ENCODE assay signal across 27 cellular contexts in the genomic region with DNA sequence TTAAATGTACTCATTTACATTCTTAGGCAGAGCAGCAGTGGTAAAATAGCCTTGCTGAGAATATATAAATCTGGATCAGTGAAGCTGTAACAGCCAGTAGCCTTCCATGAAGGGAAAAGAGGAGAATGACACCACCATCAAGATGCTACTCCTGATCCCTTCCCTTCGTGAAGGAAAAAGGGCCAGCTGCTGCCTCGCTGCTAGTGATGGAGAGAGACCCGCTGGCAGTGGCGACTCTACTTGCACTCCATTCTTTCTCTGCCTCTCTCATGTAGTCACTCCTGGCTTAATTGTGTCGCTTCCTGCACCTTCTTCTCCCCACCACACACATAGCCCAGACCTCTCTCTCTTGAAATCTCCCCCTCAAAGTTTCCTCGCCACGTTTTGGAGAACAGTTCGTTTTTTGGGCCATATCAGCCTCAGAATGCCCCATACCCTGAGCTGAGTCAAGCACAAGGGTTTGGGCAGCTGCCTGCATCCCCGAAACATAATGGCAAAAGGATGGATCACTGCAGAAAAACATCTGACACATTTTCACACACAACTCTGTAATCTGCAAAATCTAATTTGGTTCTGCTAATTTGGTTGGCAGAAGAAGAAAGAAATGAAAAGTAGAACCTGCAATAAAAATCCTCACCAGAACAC.
"Had no signal": no experiment of that assay in that cellular context is flagged by ENCODE, and none has a peak within 500 bp of the region (broad histone marks: within the 10 kb centered on the region; RNA-seq: fewer than 3 reads in every experiment).

No MANE protein-coding gene starts in this region.

- H3K27me3 Mint-ChIP-seq: effector memory CD8-positive, alpha-beta T cell; naive thymus-derived CD4-positive, alpha-beta T cell; stimulated activated naive CD8-positive, alpha-beta T cell treated with anti-CD3 and anti-CD28 coated beads, Interleukin-15, amount 100 ng/mL, for 72 hours had no signal

- H3K27me3 ChIP-seq: esophagus squamous epithelium, heart right ventricle, ovary, right lobe of liver, testis, tibial nerve, upper lobe of left lung had no signal

- H3K36me3 Mint-ChIP-seq: immature natural killer cell; mesothelial cell of epicardium; naive thymus-derived CD4-positive, alpha-beta T cell had no signal

- H3K9me3 Mint-ChIP-seq: mesothelial cell of epicardium, nephron had no signal

- H3K27ac Mint-ChIP-seq: effector memory CD8-positive, alpha-beta T cell; immature natural killer cell; mesothelial cell of epicardium; naive thymus-derived CD4-positive, alpha-beta T cell; nephron; stimulated activated naive CD8-positive, alpha-beta T cell treated with anti-CD3 and anti-CD28 coated beads, Interleukin-15, amount 100 ng/mL, for 72 hours had no signal

- H3K4me2 ChIP-seq: smooth muscle cell had no signal

- H3K4me1 Mint-ChIP-seq: immature natural killer cell; mesothelial cell of epicardium; nephron; stimulated activated naive CD8-positive, alpha-beta T cell treated with anti-CD3 and anti-CD28 coated beads, Interleukin-15, amount 100 ng/mL, for 72 hours had no signal

- H3K4me1 ChIP-seq: esophagus squamous epithelium, heart right ventricle, right lobe of liver, testis, tibial nerve, upper lobe of left lung had no signal

- H3K4me3 ChIP-seq: coronary artery, esophagus squamous epithelium, heart right ventricle, ovary, right lobe of liver, smooth muscle cell, testis, tibial nerve, upper lobe of left lung had no signal

- ATAC-seq: effector memory CD8-positive, alpha-beta T cell; heart right ventricle; left lobe of liver; naive thymus-derived CD4-positive, alpha-beta T cell; right lobe of liver; stimulated activated naive CD8-positive, alpha-beta T cell treated with anti-CD3 and anti-CD28 coated beads, Interleukin-15, amount 100 ng/mL, for 72 hours had no signal

- H3K4me3 Mint-ChIP-seq: effector memory CD8-positive, alpha-beta T cell; immature natural killer cell; mesothelial cell of epicardium; naive thymus-derived CD4-positive, alpha-beta T cell; nephron; stimulated activated naive CD8-positive, alpha-beta T cell treated with anti-CD3 and anti-CD28 coated beads, Interleukin-15, amount 100 ng/mL, for 72 hours had no signal

- H3K27ac ChIP-seq: coronary artery, esophagus squamous epithelium, heart right ventricle, ovary, right lobe of liver, testis, tibial nerve, upper lobe of left lung had no signal

- DNase-seq: dermis blood vessel endothelial cell; effector memory CD8-positive, alpha-beta T cell; erythroblast; esophagus squamous epithelium; foreskin melanocyte; glutamatergic neuron; heart right ventricle; immature natural killer cell; mesenchymal stem cell; naive thymus-derived CD4-positive, alpha-beta T cell; nucleus accumbens; ovary; right lobe of liver; stimulated activated CD4-positive, alpha-beta T cell treated with anti-CD3 and anti-CD28 coated beads, Interleukin-12 subunit alpha, Interleukin-12 subunit beta, amount 100 ng/mL, for 4 hours; stimulated activated CD4-positive, alpha-beta T cell treated with anti-CD3 and anti-CD28 coated beads, Interleukin-1b, Interleukin-23, amount 100 ng/mL, for 48 hours; stimulated activated CD4-positive, alpha-beta T cell treated with anti-CD3 and anti-CD28 coated beads, Interleukin-4, amount 100 ng/mL, for 1 hour; stimulated activated CD8-positive, alpha-beta memory T cell treated with anti-CD3 and anti-CD28 coated beads, Interleukin-4, amount 100 ng/mL, for 48 hours; stimulated activated naive CD4-positive, alpha-beta T cell; stimulated activated naive CD8-positive, alpha-beta T cell treated with anti-CD3 and anti-CD28 coated beads, Interleukin-15, amount 100 ng/mL, for 72 hours; testis; upper lobe of left lung had no signal

- H3K9me3 ChIP-seq: esophagus squamous epithelium, heart right ventricle, ovary, right lobe of liver, testis, tibial nerve, upper lobe of left lung had no signal
